In the genomic region with DNA sequence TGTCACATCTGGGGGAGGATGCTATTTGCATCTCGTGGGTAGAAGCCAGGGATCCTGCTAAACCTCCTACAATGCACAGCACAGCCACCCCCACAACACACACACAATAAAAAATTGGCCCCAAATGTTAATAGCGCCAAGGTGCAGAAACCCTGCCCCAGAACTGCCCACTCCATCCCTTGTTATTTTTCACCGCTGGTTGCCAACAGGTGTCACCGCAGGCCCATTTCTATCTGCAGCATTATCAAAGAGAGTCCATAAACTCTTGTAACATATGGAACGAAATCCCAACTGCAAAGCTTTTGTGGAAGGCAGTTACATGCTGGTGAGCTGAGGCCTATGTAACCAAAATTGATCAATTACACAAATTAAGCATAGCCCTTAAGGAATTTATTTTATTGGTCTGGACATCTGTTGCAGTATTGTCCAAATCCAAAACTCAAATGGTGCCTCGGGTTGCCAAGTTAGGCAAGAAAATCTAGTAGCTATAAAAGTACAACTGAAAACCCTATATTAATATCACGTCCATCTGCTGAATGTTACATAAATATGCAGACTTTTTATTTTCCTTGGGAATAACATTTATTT, we compare ENCODE assay signal across 15 cellular contexts.
DNase-seq lines count a peak whose midpoint lies in the region; ATAC-seq, FAIRE-seq and TF ChIP-seq lines count a peak whose summit lies in the region.
"Had no signal": no experiment of that assay in that cellular context is flagged by ENCODE, and none has a peak within 500 bp of the region (broad histone marks: within the 10 kb centered on the region; RNA-seq: fewer than 3 reads in every experiment).

No MANE protein-coding gene starts in this region.

- H2BK12ac ChIP-seq in H1 (ENCODE audit: low read depth, low read length), result no peak overlapping the region

- no peak overlapping the region for H3K14ac ChIP-seq in H1 (ENCODE audit: insufficient read length)

- H2BK15ac ChIP-seq in H1 (ENCODE audit: low read length), result no peak overlapping the region

- H3K79me2 ChIP-seq in H1 (ENCODE audit: control insufficient read depth in 1 of 2, insufficient read depth in 2 of 2, low read length in 2 of 2) (no peaks in the 10 kb centered on the region), smooth muscle cell (ENCODE audit: low read depth) (no peaks in the 10 kb centered on the region)

- no peak for TF ChIP-seq POLR2A in NB4 (IDR thresholded peaks at IDR 0.05; ENCODE audit: extremely low read depth, insufficient read length)
- no peak for TF ChIP-seq POLR2A in H1 (IDR thresholded peaks at IDR 0.05; ENCODE audit: control extremely low read depth in 1 of 2, low read depth in 2 of 2, low read length in 2 of 2)

- WGBS in H1 (ENCODE audit: extremely low coverage in 1 of 2, insufficient coverage in 1 of 2, insufficient read length in 1 of 2, insufficient replicate concordance in 2 of 2, low coverage in 1 of 2, low lambda C conversion rate in 2 of 2, missing lambda C conversion rate in 1 of 2), 2 experiments, result 63% methylated on average over 7 of the region's 7 CpGs; no CpG with 5 or more reads in 1 of the 2 experiments
- WGBS in smooth muscle cell (ENCODE audit: low lambda C conversion rate), result 54% methylated on average over 7 of the region's 7 CpGs

- H3K4me1 Mint-ChIP-seq in activated T-helper 17 cell treated with anti-CD3 and anti-CD28 coated beads, Interleukin-2, amount 50 U/mL, for 72 hours, result no peaks in the 10 kb centered on the region
- H3K4me1 Mint-ChIP-seq: activated naive CD4-positive, alpha-beta T cell treated with anti-CD3 and anti-CD28 coated beads, Interleukin-2, amount 10 ng/mL, durations not matched to agents 7 days and 5 days; stimulated activated naive CD8-positive, alpha-beta T cell treated with anti-CD3 and anti-CD28 coated beads, Interleukin-15, amount 100 ng/mL, for 72 hours had no signal

- H3K4me2 ChIP-seq in H1 (ENCODE audit: insufficient read depth in 1 of 2, low read depth in 2 of 2, low read length in 2 of 2), result no peak overlapping the region
- H3K4me2 ChIP-seq in smooth muscle cell, result no peak overlapping the region

- H3K27ac ChIP-seq in H1 (ENCODE audit: low read depth, low read length), result no peak overlapping the region
- H3K27ac ChIP-seq in smooth muscle cell (ENCODE audit: low read depth), result no peak overlapping the region
- H3K27ac ChIP-seq: SJSA1 had no signal

- H2BK5ac ChIP-seq in H1 (ENCODE audit: low read depth, low read length), result no peak overlapping the region

- peak; percentile 79 to 85 for TF ChIP-seq RAD21 in H1 (IDR thresholded peaks at IDR 0.05 in 1 of 2, conservative IDR thresholded peaks at IDR 0.05 in 1 of 2; ENCODE audit: low read depth in 2 of 2, low read length in 2 of 2)

- TF ChIP-seq CTCF in NB4 (IDR thresholded peaks at IDR 0.05; ENCODE audit: low read depth, low read length) (no peak), H1 (IDR thresholded peaks at IDR 0.05; ENCODE audit: control extremely low read depth in 1 of 3, insufficient read depth in 1 of 3, low read depth in 1 of 3, low read length in 3 of 3) (peak; percentile 54 to 62 (median 61)), smooth muscle cell (IDR thresholded peaks at IDR 0.05; ENCODE audit: borderline replicate concordance, insufficient read depth, poor library complexity, severe bottlenecking) (peak; percentile 26)

- no peak overlapping the region for H3K56ac ChIP-seq in H1 (replicated peaks; ENCODE audit: insufficient read length, low read depth, low read length)

- no peak for TF ChIP-seq EP300 in H1 (IDR thresholded peaks at IDR 0.05; ENCODE audit: borderline replicate concordance in 1 of 2, low read depth in 2 of 2, low read length in 2 of 2)

- no peaks in the 10 kb centered on the region for H4K20me1 ChIP-seq in H1 (replicated peaks in 1 of 2; ENCODE audit: control insufficient read depth in 1 of 2, insufficient read depth in 2 of 2, low read length in 2 of 2)
- no peaks in the 10 kb centered on the region for H4K20me1 ChIP-seq in smooth muscle cell (ENCODE audit: low read depth)

- H3K9ac ChIP-seq in H1 (replicated peaks in 1 of 4; ENCODE audit: extremely low read depth in 1 of 4, low read depth in 3 of 4, low read length in 3 of 4) (no peak overlapping the region), smooth muscle cell (ENCODE audit: low read depth) (no peak overlapping the region)

- H3K36me3 Mint-ChIP-seq in activated T-helper 17 cell treated with anti-CD3 and anti-CD28 coated beads, Interleukin-2, amount 50 U/mL, for 72 hours (ENCODE audit: low read depth), result no peaks in the 10 kb centered on the region
- H3K36me3 Mint-ChIP-seq: activated naive CD4-positive, alpha-beta T cell treated with anti-CD3 and anti-CD28 coated beads, Interleukin-2, amount 10 ng/mL, durations not matched to agents 7 days and 5 days; natural killer cell treated with Interleukin-12 subunit alpha and Interleukin-12 subunit beta and Interleukin-15 and Interleukin-18, amount 100 ng/mL, for 72 hours had no signal

- H3K9me3 Mint-ChIP-seq in activated T-helper 17 cell treated with anti-CD3 and anti-CD28 coated beads, Interleukin-2, amount 50 U/mL, for 72 hours, result no peaks in the 10 kb centered on the region
- H3K9me3 Mint-ChIP-seq: activated naive CD4-positive, alpha-beta T cell treated with anti-CD3 and anti-CD28 coated beads, Interleukin-2, amount 10 ng/mL, durations not matched to agents 7 days and 5 days; natural killer cell treated with Interleukin-12 subunit alpha and Interleukin-12 subunit beta and Interleukin-15 and Interleukin-18, amount 100 ng/mL, for 72 hours; stimulated activated naive CD8-positive, alpha-beta T cell treated with anti-CD3 and anti-CD28 coated beads, Interleukin-15, amount 100 ng/mL, for 72 hours had no signal

- H3K23me2 ChIP-seq in H1 (ENCODE audit: low read depth, low read length), result no peaks in the 10 kb centered on the region

- H3K4me3 ChIP-seq in NB4 (ENCODE audit: low read depth, low read length) (no peak overlapping the region), H1 (ENCODE audit: extremely low read depth in 1 of 4, insufficient read depth in 2 of 4, low read depth in 3 of 4, low read length in 4 of 4) (no peak overlapping the region), smooth muscle cell (no peak overlapping the region)
- H3K4me3 ChIP-seq: SJSA1 had no signal

- no peak overlapping the region for H3K23ac ChIP-seq in H1 (ENCODE audit: insufficient read length)

- no peak overlapping the region for H3K4ac ChIP-seq in H1 (replicated peaks; ENCODE audit: insufficient read length, low read depth, low read length)

- H3K27me3 ChIP-seq in H1 (replicated peaks in 1 of 4; ENCODE audit: control insufficient read depth in 3 of 4, extremely low read depth in 1 of 4, insufficient read depth in 3 of 4, low read length in 3 of 4), result no peaks in the 10 kb centered on the region
- H3K27me3 ChIP-seq in smooth muscle cell (ENCODE audit: low read depth), result peaks cover 4% of the 10 kb centered on the region
- H3K27me3 ChIP-seq: SJSA1 had no signal

- H3K9me3 ChIP-seq in H1 (ENCODE audit: insufficient read depth in 2 of 2, low read depth in 1 of 2, low read length in 1 of 2) (no peaks in the 10 kb centered on the region), smooth muscle cell (replicated peaks; ENCODE audit: low read depth) (no peaks in the 10 kb centered on the region)
- H3K9me3 ChIP-seq: SJSA1 had no signal

- no peak overlapping the region for H2BK20ac ChIP-seq in H1 (ENCODE audit: low read length)

- no peaks in the 10 kb centered on the region for H3K4me1 ChIP-seq in H1 (replicated peaks in 1 of 4; ENCODE audit: control insufficient read depth in 3 of 4, insufficient read depth in 4 of 4, low read length in 3 of 4)
- no peaks in the 10 kb centered on the region for H3K4me1 ChIP-seq in smooth muscle cell (ENCODE audit: low read depth)
- H3K4me1 ChIP-seq: SJSA1 had no signal

- no peak overlapping the region for H3K27ac Mint-ChIP-seq in activated T-helper 17 cell treated with anti-CD3 and anti-CD28 coated beads, Interleukin-2, amount 50 U/mL, for 72 hours
- H3K27ac Mint-ChIP-seq: activated naive CD4-positive, alpha-beta T cell treated with anti-CD3 and anti-CD28 coated beads, Interleukin-2, amount 10 ng/mL, durations not matched to agents 7 days and 5 days; natural killer cell treated with Interleukin-12 subunit alpha and Interleukin-12 subunit beta and Interleukin-15 and Interleukin-18, amount 100 ng/mL, for 72 hours; stimulated activated naive CD8-positive, alpha-beta T cell treated with anti-CD3 and anti-CD28 coated beads, Interleukin-15, amount 100 ng/mL, for 72 hours had no signal

- FAIRE-seq in H1 (lab: Jason Lieb, UNC), result no peak
- FAIRE-seq: A204.1 had no signal

- no peak overlapping the region for H3K18ac ChIP-seq in H1 (ENCODE audit: extremely low read depth, low read length)

- H3K27me3 Mint-ChIP-seq in activated T-helper 17 cell treated with anti-CD3 and anti-CD28 coated beads, Interleukin-2, amount 50 U/mL, for 72 hours, result no peaks in the 10 kb centered on the region
- H3K27me3 Mint-ChIP-seq: activated naive CD4-positive, alpha-beta T cell treated with anti-CD3 and anti-CD28 coated beads, Interleukin-2, amount 10 ng/mL, durations not matched to agents 7 days and 5 days; natural killer cell treated with Interleukin-12 subunit alpha and Interleukin-12 subunit beta and Interleukin-15 and Interleukin-18, amount 100 ng/mL, for 72 hours had no signal

- no peak overlapping the region for H4K8ac ChIP-seq in H1 (ENCODE audit: extremely low read depth, insufficient read depth, low read length)

- peak; percentile 4 for DNase-seq in NCI-H1105 treated with DMSO at 0.1 percent for 48 hours (lab: John Stamatoyannopoulos, UW)
- DNase-seq in NCI-H1105 (lab: John Stamatoyannopoulos, UW), result no peak
- peak; percentile 4 for DNase-seq in NB4 (ENCODE audit: low read depth)
- DNase-seq in H1 (ENCODE audit: low read depth in 1 of 2, low spot score in 2 of 2), result peak in 1 of 2 experiments; percentile 51
- DNase-seq in smooth muscle cell (lab: John Stamatoyannopoulos, UW; ENCODE audit: unreplicated experiment), result no peak
- no peak for DNase-seq in HuH-7 (ENCODE audit: low spot score)
- DNase-seq in 8988T, result no peak
- DNase-seq: activated CD4-positive, alpha-beta T cell treated with anti-CD3 and anti-CD28 coated beads, Interleukin-2, amount 50 U/mL, for 1 hour; activated naive CD4-positive, alpha-beta T cell treated with anti-CD3 and anti-CD28 coated beads, Interleukin-2, amount 10 ng/mL, durations not matched to agents 7 days and 5 days; NCI-H2029; stimulated activated naive CD8-positive, alpha-beta T cell treated with anti-CD3 and anti-CD28 coated beads, Interleukin-15, amount 100 ng/mL, for 72 hours had no signal

- H3K79me1 ChIP-seq in H1 (ENCODE audit: low read depth, low read length), result no peaks in the 10 kb centered on the region

- H2AK5ac ChIP-seq in H1 (ENCODE audit: low read depth, low read length), result no peak overlapping the region

- H4K5ac ChIP-seq in H1 (ENCODE audit: insufficient read length, low read depth, low read length), result no peak overlapping the region

- no peak overlapping the region for H3K4me3 Mint-ChIP-seq in activated T-helper 17 cell treated with anti-CD3 and anti-CD28 coated beads, Interleukin-2, amount 50 U/mL, for 72 hours
- H3K4me3 Mint-ChIP-seq: activated naive CD4-positive, alpha-beta T cell treated with anti-CD3 and anti-CD28 coated beads, Interleukin-2, amount 10 ng/mL, durations not matched to agents 7 days and 5 days; natural killer cell treated with Interleukin-12 subunit alpha and Interleukin-12 subunit beta and Interleukin-15 and Interleukin-18, amount 100 ng/mL, for 72 hours; stimulated activated naive CD8-positive, alpha-beta T cell treated with anti-CD3 and anti-CD28 coated beads, Interleukin-15, amount 100 ng/mL, for 72 hours had no signal

- no peak overlapping the region for H2BK120ac ChIP-seq in H1 (replicated peaks; ENCODE audit: low read depth, low read length)

- no peaks in the 10 kb centered on the region for H3F3A ChIP-seq in smooth muscle cell (ENCODE audit: low read depth)

- ATAC-seq in activated T-helper 17 cell treated with anti-CD3 and anti-CD28 coated beads, Interleukin-2, amount 50 U/mL, for 72 hours (replicated peaks), result no peak
- ATAC-seq: natural killer cell treated with Interleukin-12 subunit alpha and Interleukin-12 subunit beta and Interleukin-15 and Interleukin-18, amount 100 ng/mL, for 72 hours; stimulated activated naive CD8-positive, alpha-beta T cell treated with anti-CD3 and anti-CD28 coated beads, Interleukin-15, amount 100 ng/mL, for 72 hours had no signal

- H3K36me3 ChIP-seq in H1 (ENCODE audit: control insufficient read depth in 2 of 4, insufficient read depth in 4 of 4, low read length in 3 of 4), result no peaks in the 10 kb centered on the region
- no peaks in the 10 kb centered on the region for H3K36me3 ChIP-seq in smooth muscle cell (ENCODE audit: low read depth)
- H3K36me3 ChIP-seq: SJSA1 had no signal

- H2AFZ ChIP-seq in H1 (ENCODE audit: low read length), result no peak overlapping the region
- no peak overlapping the region for H2AFZ ChIP-seq in smooth muscle cell (ENCODE audit: low read depth)

- no peak overlapping the region for H4K91ac ChIP-seq in H1 (replicated peaks; ENCODE audit: insufficient read length, low read length)

- POLR2A ChIA-PET in H1 (lab: Charles Lee; ENCODE audit: partially characterized antibody), result no interaction called here

- CTCF ChIA-PET in H1 (lab: Charles Lee; ENCODE audit: partially characterized antibody), result interaction anchor here (0.6 to 1.2 kb wide), 12 partner anchors 10 to 655 kb away, joined by 3 to 8 read pairs (median 3); no protein-coding TSS in a partner anchor

Comparison
In these comparisons a context has a peak if more than half of its experiments do, and no peak if none do; other contexts are left out.
1. DNase-seq: peak in NCI-H1105 treated with DMSO at 0.1 percent for 48 hours (single experiment) and NB4 (single experiment); none in NCI-H1105 (single experiment), smooth muscle cell (single experiment), HuH-7 (single experiment) and 8988T (single experiment).